1 cellular context compared by ENCODE assay signal in genomic region chr1:39183503-39184353, GRCh38.
A peak's percentile ranks its signal among the peaks of the same experiment; 100 is the strongest.
TF ChIP-seq lines count a peak whose summit lies in the region.

No MANE protein-coding gene starts in this region.

TF ChIP-seq in HepG2, 621 proteins besides CTCF, POLR2A, EP300 and RAD21 (continued from another document and continues in another):
- TF ChIP-seq RXRA (CRISPR knock-in tag; IDR thresholded peaks at IDR 0.05) (no peak), ATF4 (CRISPR knock-in tag; IDR thresholded peaks at IDR 0.05) (peak in 1 of 2 experiments; percentile 60; a peak in 2 of 4 replicates), ZNF616 (CRISPR knock-in tag; IDR thresholded peaks at IDR 0.05; ENCODE audit: low read depth) (no peak), ZNF687 (CRISPR knock-in tag; IDR thresholded peaks at IDR 0.05) (no peak), HNF1A (IDR thresholded peaks at IDR 0.05; ENCODE audit: low read depth) (no peak), HNF1A (CRISPR knock-in tag; IDR thresholded peaks at IDR 0.05; ENCODE audit: borderline replicate concordance) (no peak), ARID3A (IDR thresholded peaks at IDR 0.05; ENCODE audit: low read depth, low read length) (peak; percentile 67; the same call in 1 of the 2 replicates), HBP1 (CRISPR knock-in tag; IDR thresholded peaks at IDR 0.05; ENCODE audit: low read depth) (no peak), KLF6 (CRISPR knock-in tag; IDR thresholded peaks at IDR 0.05) (no peak), ZC3H4 (CRISPR knock-in tag; IDR thresholded peaks at IDR 0.05; ENCODE audit: borderline replicate concordance) (no peak), ZNF138 (CRISPR knock-in tag; IDR thresholded peaks at IDR 0.05; ENCODE audit: low read depth) (no peak), ZNF781 (CRISPR knock-in tag; IDR thresholded peaks at IDR 0.05; ENCODE audit: borderline replicate concordance, not compliant biosample characterization) (no peak), TCF7 (IDR thresholded peaks at IDR 0.05; ENCODE audit: low read depth) (peak; percentile 47; the same call in 1 of the 2 replicates), RBM39 (IDR thresholded peaks at IDR 0.05; ENCODE audit: low read depth, low read length, poor library complexity, severe bottlenecking) (no peak), ZSCAN25 (CRISPR knock-in tag; IDR thresholded peaks at IDR 0.05) (no peak), ZNF143 (CRISPR knock-in tag; IDR thresholded peaks at IDR 0.05) (no peak), GLMP (CRISPR knock-in tag; IDR thresholded peaks at IDR 0.05; ENCODE audit: borderline replicate concordance) (no peak), HOXA7 (CRISPR knock-in tag; IDR thresholded peaks at IDR 0.05) (no peak), ZNF790 (CRISPR knock-in tag; IDR thresholded peaks at IDR 0.05; ENCODE audit: borderline replicate concordance) (no peak), MED13 (CRISPR knock-in tag; IDR thresholded peaks at IDR 0.05) (no peak), E2F2 (CRISPR knock-in tag; IDR thresholded peaks at IDR 0.05; ENCODE audit: borderline replicate concordance) (no peak), ETS1 (CRISPR knock-in tag; IDR thresholded peaks at IDR 0.05) (no peak), ATF7 (IDR thresholded peaks at IDR 0.05) (peak; percentile 64; the same call in 1 of the 2 replicates), ATF7 (CRISPR knock-in tag; IDR thresholded peaks at IDR 0.05) (no peak), HMG20A (CRISPR knock-in tag; IDR thresholded peaks at IDR 0.05; ENCODE audit: borderline replicate concordance) (peak; percentile 45; the same call in 1 of the 2 replicates), IRF9 (CRISPR knock-in tag; IDR thresholded peaks at IDR 0.05; ENCODE audit: borderline replicate concordance) (no peak), ZSCAN22 (CRISPR knock-in tag; IDR thresholded peaks at IDR 0.05) (no peak), ZNF574 (CRISPR knock-in tag; IDR thresholded peaks at IDR 0.05) (no peak), ZNF629 (CRISPR knock-in tag; conservative IDR thresholded peaks at IDR 0.05) (no peak), ZNF576 (CRISPR knock-in tag; IDR thresholded peaks at IDR 0.05) (no peak), ZNF160 (CRISPR knock-in tag; IDR thresholded peaks at IDR 0.05) (no peak), SIX1 (CRISPR knock-in tag; IDR thresholded peaks at IDR 0.05; ENCODE audit: borderline replicate concordance) (no peak), HCFC1 (IDR thresholded peaks at IDR 0.05; ENCODE audit: low read depth, low read length) (no peak), MAX (IDR thresholded peaks at IDR 0.05) (no peak), GFI1 (CRISPR knock-in tag; IDR thresholded peaks at IDR 0.05; ENCODE audit: borderline replicate concordance) (no peak), BCL3 (CRISPR knock-in tag; IDR thresholded peaks at IDR 0.05) (no peak)
